8 cellular contexts compared by ENCODE assay signal in genomic region chr21:17784604-17785402, GRCh38. TPM values are rescaled to one million over a fixed set of nuclear protein-coding genes. Genes with fewer than 3 reads are reported as not detected.
DNase-seq lines count a peak whose midpoint lies in the region; ATAC-seq and TF ChIP-seq lines count a peak whose summit lies in the region.

No MANE protein-coding gene starts in this region.

- H3K36me3 ChIP-seq in Karpas-422 (ENCODE audit: insufficient read depth, low read length) (peaks cover 26% of the 10 kb centered on the region), suprapubic skin (peaks cover 8% of the 10 kb centered on the region)

- H3K4me1 Mint-ChIP-seq in dendritic cell treated with granulocyte-macrophage colony-stimulating factor and Interleukin-4, amounts not matched to agents 40 ng/mL and 50 ng/mL, for 4 days (ENCODE audit: low read depth): peaks cover 80% of the 10 kb centered on the region

- H3K9me3 ChIP-seq in Karpas-422 (ENCODE audit: low read length): no peaks in the 10 kb centered on the region
- H3K9me3 ChIP-seq in suprapubic skin: no peaks in the 10 kb centered on the region

- H3K9me3 Mint-ChIP-seq in dendritic cell treated with granulocyte-macrophage colony-stimulating factor and Interleukin-4, amounts not matched to agents 40 ng/mL and 50 ng/mL, for 4 days: no peaks in the 10 kb centered on the region

- ATAC-seq in GM21529 (IDR thresholded peaks at IDR 0.05; ENCODE audit: unreplicated experiment): peak; percentile 45

- no peaks in the 10 kb centered on the region for H3K9me2 ChIP-seq in Karpas-422 (replicated peaks; ENCODE audit: insufficient read depth, low read length)

- H3K4me1 ChIP-seq in Karpas-422 (ENCODE audit: low read length) (peaks cover 57% of the 10 kb centered on the region), suprapubic skin (peaks cover 21% of the 10 kb centered on the region)

- in situ Hi-C loops in GM13976 (cut with MboI; ENCODE audit: low sequenced_read_pairs, unreplicated experiment): loop anchor here (10.0 kb wide), 1 partner anchor 170 kb away; the partner anchor contains the start of gene BTG3

- H3K27me3 ChIP-seq in Karpas-422 (ENCODE audit: low read length): no peaks in the 10 kb centered on the region
- H3K27me3 ChIP-seq in suprapubic skin: no peaks in the 10 kb centered on the region

- TF ChIP-seq EP300 in suprapubic skin (IDR thresholded peaks at IDR 0.05): no peak

- H3K27ac ChIP-seq in Karpas-422 (ENCODE audit: low read length): peak overlapping the region; percentile 98
- no peak overlapping the region for H3K27ac ChIP-seq in suprapubic skin

- peaks cover 21% of the 10 kb centered on the region for H3K36me3 Mint-ChIP-seq in dendritic cell treated with granulocyte-macrophage colony-stimulating factor and Interleukin-4, amounts not matched to agents 40 ng/mL and 50 ng/mL, for 4 days (ENCODE audit: low read depth)

- peak overlapping the region; percentile 42 for H3K4me3 ChIP-seq in Karpas-422 (ENCODE audit: low read length)
- H3K4me3 ChIP-seq in suprapubic skin: no peak overlapping the region

- DNase-seq in GM13976 (ENCODE audit: low spot score): peak; percentile 24
- DNase-seq in Karpas-422: peak; percentile 79
- DNase-seq in suprapubic skin (ENCODE audit: low spot score in 2 of 2): no peak
- DNase-seq in DMS114 treated with DMSO at 0.1 percent for 48 hours (lab: John Stamatoyannopoulos, UW; ENCODE audit: unreplicated experiment): no peak
- DNase-seq in effector CD4-positive, alpha-beta T cell: no peak
- no peak for DNase-seq in AG08396 (ENCODE audit: low spot score)

- peak overlapping the region; percentile 17; the same call in 1 of the 2 replicates for H2AFZ ChIP-seq in Karpas-422 (ENCODE audit: low read length)

- H3K9ac ChIP-seq in Karpas-422 (ENCODE audit: low read length): peak overlapping the region; percentile 67

- TF ChIP-seq CTCF in GM13976 (IDR thresholded peaks at IDR 0.05; ENCODE audit: borderline replicate concordance, control extremely low read depth, extremely low read depth, insufficient read depth, missing control alignments) (no peak), suprapubic skin (IDR thresholded peaks at IDR 0.05) (no peak)

- 65% methylated on average over 6 of the region's 6 CpGs for WGBS in suprapubic skin

- H3K4me3 Mint-ChIP-seq in dendritic cell treated with granulocyte-macrophage colony-stimulating factor and Interleukin-4, amounts not matched to agents 40 ng/mL and 50 ng/mL, for 4 days: peak overlapping the region; percentile 45

- H3K4me2 ChIP-seq in Karpas-422 (ENCODE audit: low read depth, low read length, poor library complexity, severe bottlenecking): peak overlapping the region; percentile 74

- no peaks in the 10 kb centered on the region for H4K20me1 ChIP-seq in Karpas-422 (ENCODE audit: insufficient read depth, low read depth, low read length)

- no peak for TF ChIP-seq POLR2A in suprapubic skin (IDR thresholded peaks at IDR 0.05)

- no peaks in the 10 kb centered on the region for H3K79me2 ChIP-seq in Karpas-422 (ENCODE audit: low read length)

- H3K27ac Mint-ChIP-seq in dendritic cell treated with granulocyte-macrophage colony-stimulating factor and Interleukin-4, amounts not matched to agents 40 ng/mL and 50 ng/mL, for 4 days: peak overlapping the region; percentile 51

- intact Hi-C loops in dendritic cell treated with granulocyte-macrophage colony-stimulating factor and Interleukin-4, amounts not matched to agents 40 ng/mL and 50 ng/mL, for 4 days (cut with micrococcal nuclease): loop anchor here (5.0 kb wide), 1 partner anchor 32 kb away; the partner anchor contains the start of gene C21orf91

- H3K27me3 Mint-ChIP-seq in dendritic cell treated with granulocyte-macrophage colony-stimulating factor and Interleukin-4, amounts not matched to agents 40 ng/mL and 50 ng/mL, for 4 days: peaks cover 12% of the 10 kb centered on the region

RNA-seq across cellular contexts. Expression of gene C21orf91, which starts 34.4 kb away (rescaled TPM):
- total RNA-seq in Karpas-422 (2014; rRNA removed; shearing (Covaris generic); ENCODE audit: low replicate concordance): 31.6 and 37.4 TPM in 2 replicates
- total RNA-seq in suprapubic skin: 10 to 100 TPM; 14.0 to 29.0 (median 21.7) TPM

Comparison
In these comparisons a context has a peak if more than half of its experiments do, and no peak if none do; other contexts are left out.
1. DNase-seq: peak in GM13976 (single experiment) and Karpas-422 (single experiment); none in suprapubic skin (0 of 2), DMS114 treated with DMSO at 0.1 percent for 48 hours (single experiment), effector CD4-positive, alpha-beta T cell (single experiment) and AG08396 (single experiment).